Comparison of ENCODE assay signal across 8 cellular contexts in genomic region chr12:57766464-57767311, GRCh38. TPM values are rescaled to one million over a fixed set of nuclear protein-coding genes. Genes with fewer than 3 reads are reported as not detected.
DNase-seq lines count a peak whose midpoint lies in the region; ATAC-seq and TF ChIP-seq lines count a peak whose summit lies in the region.

TSS of gene CYP27B1 (minus strand) at chr12:57767078. CDS start at chr12:57767041, 37 bp downstream.

- H3K27me3 ChIP-seq in WERI-Rb-1 (ENCODE audit: insufficient read depth, low read depth, severe bottlenecking) (no peaks in the 10 kb centered on the region), gastroesophageal sphincter (peaks cover 55% of the 10 kb centered on the region)

- H3K27ac ChIP-seq in WERI-Rb-1: peak within 1 kb of the TSS; percentile 93
- no peak within 1 kb of the TSS for H3K27ac ChIP-seq in gastroesophageal sphincter

- H3K36me3 ChIP-seq in WERI-Rb-1: peaks cover 73% of the 10 kb centered on the region
- H3K36me3 ChIP-seq in gastroesophageal sphincter: peaks cover 0 to 24% of the 10 kb centered on the region in 2 donors

- no peak for TF ChIP-seq EP300 in gastroesophageal sphincter (IDR thresholded peaks at IDR 0.05)

- H3K9me3 ChIP-seq in WERI-Rb-1 (ENCODE audit: severe bottlenecking): no peaks in the 10 kb centered on the region
- no peaks in the 10 kb centered on the region for H3K9me3 ChIP-seq in gastroesophageal sphincter

- no peak for TF ChIP-seq CTCF in WERI-Rb-1 (IDR thresholded peaks at IDR 0.05; ENCODE audit: low read depth, low read length)
- TF ChIP-seq CTCF in foreskin fibroblast (IDR thresholded peaks at IDR 0.05; ENCODE audit: low read depth, low read length): no peak
- TF ChIP-seq CTCF in gastroesophageal sphincter (IDR thresholded peaks at IDR 0.05): no peak

- WGBS in gastroesophageal sphincter (ENCODE audit: low coverage in 1 of 2), 2 donors: 0% methylated on average over 19 of the region's 38 CpGs; no CpG with 5 or more reads in 1 of the 2 donors

- ATAC-seq in sciatic nerve (peak; percentile 14), gastroesophageal sphincter (no peak), GM18870 (IDR thresholded peaks at IDR 0.05; ENCODE audit: unreplicated experiment) (no peak)

- intact Hi-C loops in sciatic nerve (cut with DNase I): no loop called here

- DNase-seq in activated CD4-positive, alpha-beta T cell treated with anti-CD3 and anti-CD28 coated beads for 48 hours: peak; percentile 27
- no peak for DNase-seq in activated CD4-positive, alpha-beta T cell treated with anti-CD3 and anti-CD28 coated beads, Interleukin-2, amount 50 U/mL, for 4 hours
- DNase-seq in WERI-Rb-1 (peak; percentile 97), foreskin fibroblast (peak in 1 of 2 donors; percentile 57), sciatic nerve (ENCODE audit: low spot score) (no peak), NCI-H1436 (lab: John Stamatoyannopoulos, UW) (no peak)

- no peak for TF ChIP-seq POLR2A in gastroesophageal sphincter (IDR thresholded peaks at IDR 0.05)

- H3K4me1 ChIP-seq in gastroesophageal sphincter: peaks cover 0 to 41% (median 31%) of the 10 kb centered on the region in 3 donors

- H3K4me3 ChIP-seq in WERI-Rb-1 (ENCODE audit: low read depth, low read length) (peak within 1 kb of the TSS; percentile 88), foreskin fibroblast (ENCODE audit: low read depth in 1 of 2, low read length in 2 of 2) (peak within 1 kb of the TSS; percentile 38 to 43), gastroesophageal sphincter (peak within 1 kb of the TSS in 1 of 2 donors; percentile 42)

RNA-seq across cellular contexts. Expression of gene CYP27B1, which starts in this region (rescaled TPM):
- total RNA-seq in sciatic nerve (0.98 TPM), gastroesophageal sphincter (under 1 TPM in 3 of 4 donors, not detected in 1; 0.27 to 0.57 (median 0.31) TPM)

Comparison
In these comparisons a context has a peak if more than half of its experiments do, and no peak if none do; other contexts are left out.
1. DNase-seq: peak in activated CD4-positive, alpha-beta T cell treated with anti-CD3 and anti-CD28 coated beads for 48 hours (single experiment) and WERI-Rb-1 (single experiment); none in activated CD4-positive, alpha-beta T cell treated with anti-CD3 and anti-CD28 coated beads, Interleukin-2, amount 50 U/mL, for 4 hours (0 of 2), sciatic nerve (single experiment) and NCI-H1436 (single experiment).
2. Peak in ATAC-seq in sciatic nerve; RNA of the gene not detected or under 1 TPM.